8 cellular contexts compared by ENCODE assay signal in genomic region chr21:36321325-36322082, GRCh38. TPM values are rescaled to one million over a fixed set of nuclear protein-coding genes. Genes with fewer than 3 reads are reported as not detected.
DNase-seq lines count a peak whose midpoint lies in the region; ATAC-seq and TF ChIP-seq lines count a peak whose summit lies in the region.

No MANE protein-coding gene starts in this region.

- H3K27me3 ChIP-seq in Caco-2 (replicated peaks; ENCODE audit: control insufficient read depth, insufficient read depth, low read length): no peaks in the 10 kb centered on the region
- no peaks in the 10 kb centered on the region for H3K27me3 ChIP-seq in SJSA1 (replicated peaks)
- no peaks in the 10 kb centered on the region for H3K27me3 ChIP-seq in aorta (ENCODE audit: control insufficient read depth in 1 of 2, insufficient read depth in 2 of 2, low read length in 1 of 2)

- H3K36me3 ChIP-seq in Caco-2 (ENCODE audit: control insufficient read depth, insufficient read depth, low read length) (no peaks in the 10 kb centered on the region; the same call in 1 of the 2 replicates), SJSA1 (peaks cover 26% of the 10 kb centered on the region), aorta (ENCODE audit: control insufficient read depth in 1 of 2, insufficient read depth in 2 of 2, low read length in 1 of 2) (no peaks in the 10 kb centered on the region)

- peak overlapping the region; percentile 51 for H3K4me3 ChIP-seq in Caco-2 (ENCODE audit: low read depth, low read length)
- peak overlapping the region; percentile 86 for H3K4me3 ChIP-seq in SJSA1
- H3K4me3 ChIP-seq in aorta (ENCODE audit: low read length in 2 of 2): peak overlapping the region; percentile 4 to 58

- peaks cover 48% of the 10 kb centered on the region for H3K36me3 Mint-ChIP-seq in Caco-2 (ENCODE audit: insufficient read depth, unreplicated experiment)
- peaks cover 12% of the 10 kb centered on the region for H3K36me3 Mint-ChIP-seq in mesothelial cell of epicardium

- peak overlapping the region; percentile 73 for H3K4me3 Mint-ChIP-seq in Caco-2 (ENCODE audit: unreplicated experiment)
- peak overlapping the region; percentile 95 for H3K4me3 Mint-ChIP-seq in mesothelial cell of epicardium

- no peak for ATAC-seq in aorta (ENCODE audit: low FRiP score)
- no peak for ATAC-seq in GM21529 (IDR thresholded peaks at IDR 0.05; ENCODE audit: unreplicated experiment)
- ATAC-seq in HG02852 (IDR thresholded peaks at IDR 0.05; ENCODE audit: unreplicated experiment): no peak

- H3K9me3 ChIP-seq in Caco-2 (no peaks in the 10 kb centered on the region), SJSA1 (replicated peaks) (no peaks in the 10 kb centered on the region), aorta (ENCODE audit: control insufficient read depth, low read length) (no peaks in the 10 kb centered on the region)

- H3K27me3 Mint-ChIP-seq in Caco-2 (ENCODE audit: insufficient read depth, unreplicated experiment) (no peaks in the 10 kb centered on the region), mesothelial cell of epicardium (ENCODE audit: low read depth) (no peaks in the 10 kb centered on the region)

- POLR2A ChIA-PET in Caco-2 (lab: Charles Lee): no interaction called here

- DNase-seq in Caco-2 (peak in 1 of 2 experiments; percentile 7), HT1080 (ENCODE audit: low read depth) (peak; percentile 48), SJSA1 (ENCODE audit: low read depth in 1 of 2, low spot score in 2 of 2) (peak in 1 of 2 experiments; percentile 27), dermis blood vessel endothelial cell (peak; percentile 63), mesothelial cell of epicardium (ENCODE audit: low spot score in 2 of 2, unreplicated experiment in 2 of 2) (no peak), aorta (no peak)

- 23 to 30% methylated on average over 8 of the region's 8 CpGs for whole genome bisulfite sequencing in aorta, 2 donors

- CTCF ChIA-PET in Caco-2 (lab: Charles Lee): interaction anchor here (1.3 kb wide), 1 partner anchor 112 kb away, joined by 5 read pairs; no protein-coding TSS in a partner anchor

- H3K9me3 Mint-ChIP-seq in Caco-2 (ENCODE audit: unreplicated experiment) (no peaks in the 10 kb centered on the region), mesothelial cell of epicardium (no peaks in the 10 kb centered on the region)

- H3K27ac ChIP-seq in SJSA1 (peak overlapping the region; percentile 76), aorta (ENCODE audit: low read depth in 1 of 2, low read length in 2 of 2) (peak overlapping the region in 1 of 2 donors; percentile 28)

- intact Hi-C loops in Caco-2 (cut with micrococcal nuclease; ENCODE audit: unreplicated experiment): loop anchor here (2.0 to 5.0 kb wide), 3 partner anchors 54 to 165 kb away; partner anchors contain the start of gene DOP1B
- intact Hi-C loops in aorta (cut with DNase I): loop anchor here (5.0 kb wide), 3 partner anchors 59 to 179 kb away; partner anchors contain the start of gene DOP1B (in 1 of the 2)

- TF ChIP-seq CTCF in Caco-2 (IDR thresholded peaks at IDR 0.05; ENCODE audit: insufficient read depth in 1 of 2, low read depth in 1 of 2, low read length in 1 of 2, severe bottlenecking in 1 of 2, unreplicated experiment in 1 of 2) (no peak), mesothelial cell of epicardium (IDR thresholded peaks at IDR 0.05; ENCODE audit: unreplicated experiment) (no peak)

- H3K4me1 Mint-ChIP-seq in Caco-2 (ENCODE audit: low read depth, unreplicated experiment): peaks cover 22% of the 10 kb centered on the region
- peaks cover 22% of the 10 kb centered on the region for H3K4me1 Mint-ChIP-seq in mesothelial cell of epicardium

- peaks cover 8% of the 10 kb centered on the region for H3K4me1 ChIP-seq in Caco-2
- peaks cover 19% of the 10 kb centered on the region for H3K4me1 ChIP-seq in SJSA1 (replicated peaks)
- no peaks in the 10 kb centered on the region for H3K4me1 ChIP-seq in aorta (ENCODE audit: control insufficient read depth in 1 of 2, insufficient read depth in 2 of 2, low read length in 2 of 2)

- peak overlapping the region; percentile 75 for H3K27ac Mint-ChIP-seq in Caco-2 (ENCODE audit: unreplicated experiment)
- peak overlapping the region; percentile 96 for H3K27ac Mint-ChIP-seq in mesothelial cell of epicardium

- TSS peak; percentile 42 for BruUV-seq in Caco-2 (replicated peaks; lab: Mats Ljungman, UMichigan)

RNA-seq across cellular contexts. Expression of gene MORC3, which starts 1.5 kb away (rescaled TPM):
- 21.6 and 23.3 TPM in 2 replicates for total RNA-seq in Caco-2 (2022)
- 18.4 and 21.0 TPM in 2 replicates for total RNA-seq in HT1080 (2014; rRNA removed; shearing (Covaris generic))
- polyA plus RNA-seq in HT1080 (2015; cell fraction: cytosol; rRNA removed): 15.0 and 20.3 TPM in 2 replicates
- polyA plus RNA-seq in HT1080 (2015; cell fraction: nucleus; rRNA removed): 34.3 and 35.3 TPM in 2 replicates
- 35.4 and 49.6 TPM in 2 replicates for total RNA-seq in SJSA1 (2014; rRNA removed; shearing (Covaris generic))
- 46.6 and 49.4 TPM in 2 replicates for total RNA-seq in dermis blood vessel endothelial cell
- 32.6 to 35.2 TPM (median 33.0 TPM) in 3 replicates for total RNA-seq in mesothelial cell of epicardium
- 10 to 100 TPM; 38.7 to 45.2 TPM for total RNA-seq in aorta
- polyA plus RNA-seq in aorta: 10 to 100 TPM; 12.0 to 18.3 TPM

Comparison
In these comparisons a context has a peak if more than half of its experiments do, and no peak if none do; other contexts are left out.
1. DNase-seq: peak in HT1080 (single experiment) and dermis blood vessel endothelial cell (single experiment); none in mesothelial cell of epicardium (0 of 2) and aorta (0 of 2).
2. H3K4me3 ChIP-seq: peak in every context shown above with its lines; median percentile 86 in SJSA1; 51 in Caco-2; 31 in aorta.